32 cellular contexts compared by ENCODE assay signal in genomic region chr2:222809582-222809981, GRCh38.
"Had no signal": no experiment of that assay in that cellular context is flagged by ENCODE, and none has a peak within 500 bp of the region (broad histone marks: within the 10 kb centered on the region; RNA-seq: fewer than 3 reads in every experiment).

No MANE protein-coding gene starts in this region.

- H3K4me3 ChIP-seq: body of pancreas, cardiac muscle cell, colonic mucosa, esophagus squamous epithelium, gastroesophageal sphincter, heart right ventricle had no signal

- H3K27ac Mint-ChIP-seq: activated CD4-positive, alpha-beta memory T cell treated with anti-CD3 and anti-CD28 coated beads for 36 hours; activated CD4-positive, alpha-beta T cell treated with anti-CD3 and anti-CD28 coated beads for 36 hours; activated CD4-positive, alpha-beta T cell treated with anti-CD3 and anti-CD28 coated beads, Interleukin-2, amount 10 ng/mL, durations not matched to agents 24 days and 14 days; activated CD8-positive, alpha-beta memory T cell treated with anti-CD3 and anti-CD28 coated beads, Interleukin-2, amount 10 ng/mL, durations not matched to agents 7 days and 5 days; activated CD8-positive, alpha-beta T cell treated with anti-CD3 and anti-CD28 coated beads, Interleukin-2, amount 10 ng/mL, durations not matched to agents 7 days and 5 days; activated naive CD8-positive, alpha-beta T cell; activated T-helper 17 cell treated with anti-CD3 and anti-CD28 coated beads, Interleukin-2, amount 50 U/mL, for 72 hours; T-helper 17 cell; T-helper 2 cell treated with Interferon-gamma antibody and Interleukin-4, amounts not matched to agents 5 μg/mL and 100 μg/mL, for 36 hours had no signal

- H3K4me1 Mint-ChIP-seq: T-helper 17 cell had no signal

- H3K36me3 Mint-ChIP-seq: activated CD4-positive, alpha-beta memory T cell treated with anti-CD3 and anti-CD28 coated beads for 36 hours; activated CD8-positive, alpha-beta memory T cell treated with anti-CD3 and anti-CD28 coated beads, Interleukin-2, amount 10 ng/mL, durations not matched to agents 7 days and 5 days; activated naive CD8-positive, alpha-beta T cell had no signal

- FAIRE-seq: endometrium, endothelial cell of umbilical vein had no signal

- H3K4me1 ChIP-seq: colonic mucosa had no signal

- H3K27me3 ChIP-seq: body of pancreas, cardiac muscle cell, colonic mucosa, esophagus squamous epithelium, gastroesophageal sphincter, heart right ventricle had no signal

- ATAC-seq: activated CD4-positive, alpha-beta T cell treated with anti-CD3 and anti-CD28 coated beads for 36 hours; activated CD8-positive, alpha-beta memory T cell treated with anti-CD3 and anti-CD28 coated beads, Interleukin-2, amount 10 ng/mL, durations not matched to agents 7 days and 5 days; activated CD8-positive, alpha-beta T cell treated with anti-CD3 and anti-CD28 coated beads, Interleukin-2, amount 10 ng/mL, durations not matched to agents 7 days and 5 days; activated T-helper 17 cell treated with anti-CD3 and anti-CD28 coated beads, Interleukin-2, amount 50 U/mL, for 72 hours; body of pancreas; gastroesophageal sphincter; heart right ventricle; T-helper 17 cell had no signal

- H3K9me3 Mint-ChIP-seq: activated CD4-positive, alpha-beta memory T cell treated with anti-CD3 and anti-CD28 coated beads for 36 hours; activated CD4-positive, alpha-beta T cell treated with anti-CD3 and anti-CD28 coated beads, Interleukin-2, amount 10 ng/mL, durations not matched to agents 24 days and 14 days; activated T-helper 17 cell treated with anti-CD3 and anti-CD28 coated beads, Interleukin-2, amount 50 U/mL, for 72 hours; T-helper 2 cell treated with Interferon-gamma antibody and Interleukin-4, amounts not matched to agents 5 μg/mL and 100 μg/mL, for 36 hours had no signal

- H3K27ac ChIP-seq: body of pancreas, cardiac muscle cell, colonic mucosa, esophagus squamous epithelium, gastroesophageal sphincter, heart right ventricle had no signal

- H3K27me3 Mint-ChIP-seq: activated CD4-positive, alpha-beta T cell treated with anti-CD3 and anti-CD28 coated beads for 36 hours had no signal

- H3K9me3 ChIP-seq: body of pancreas, colonic mucosa, esophagus squamous epithelium, gastroesophageal sphincter, heart right ventricle had no signal

- H3K4me3 Mint-ChIP-seq: activated CD4-positive, alpha-beta memory T cell treated with anti-CD3 and anti-CD28 coated beads for 36 hours; activated CD4-positive, alpha-beta T cell treated with anti-CD3 and anti-CD28 coated beads for 36 hours; activated CD4-positive, alpha-beta T cell treated with anti-CD3 and anti-CD28 coated beads, Interleukin-2, amount 10 ng/mL, durations not matched to agents 24 days and 14 days; activated CD8-positive, alpha-beta memory T cell treated with anti-CD3 and anti-CD28 coated beads, Interleukin-2, amount 10 ng/mL, durations not matched to agents 7 days and 5 days; activated CD8-positive, alpha-beta T cell treated with anti-CD3 and anti-CD28 coated beads, Interleukin-2, amount 10 ng/mL, durations not matched to agents 7 days and 5 days; activated naive CD8-positive, alpha-beta T cell; activated T-helper 17 cell treated with anti-CD3 and anti-CD28 coated beads, Interleukin-2, amount 50 U/mL, for 72 hours; T-helper 17 cell; T-helper 2 cell treated with Interferon-gamma antibody and Interleukin-4, amounts not matched to agents 5 μg/mL and 100 μg/mL, for 36 hours had no signal

- H3K36me3 ChIP-seq: cardiac muscle cell, colonic mucosa, esophagus squamous epithelium, gastroesophageal sphincter, heart right ventricle had no signal

- DNase-seq: activated CD4-positive, alpha-beta memory T cell treated with anti-CD3 and anti-CD28 coated beads for 36 hours; activated CD4-positive, alpha-beta T cell treated with anti-CD3 and anti-CD28 coated beads for 36 hours; activated CD4-positive, alpha-beta T cell treated with anti-CD3 and anti-CD28 coated beads, Interleukin-2, amount 10 ng/mL, durations not matched to agents 24 days and 14 days; activated CD4-positive, CD25-positive, alpha-beta regulatory T cell; activated CD4-positive, CD25-positive, alpha-beta regulatory T cell treated with anti-CD3 and anti-CD28 coated beads, Interleukin-2, amount 50 U/mL, for 72 hours; activated CD8-positive, alpha-beta memory T cell treated with anti-CD3 and anti-CD28 coated beads, Interleukin-2, amount 10 ng/mL, durations not matched to agents 7 days and 5 days; activated CD8-positive, alpha-beta memory T cell treated with anti-CD3 and anti-CD28 coated beads, Interleukin-2, amount 50 U/mL, for 4 hours; activated CD8-positive, alpha-beta T cell treated with anti-CD3 and anti-CD28 coated beads, Interleukin-2, amount 10 ng/mL, durations not matched to agents 7 days and 5 days; activated effector memory CD4-positive, alpha-beta T cell treated with Interleukin-2 at 50 U/mL for 16 hours; activated gamma-delta T cell treated with Interleukin-2 at 50 U/mL for 16 hours; activated naive CD4-positive, alpha-beta T cell treated with anti-CD3 and anti-CD28 coated beads, Interleukin-2, amount 50 U/mL, for 16 hours; activated naive CD4-positive, alpha-beta T cell treated with Interleukin-2 at 50 U/mL for 16 hours; activated T-cell treated with anti-CD3 and anti-CD28 coated beads, Interleukin-2, amount 50 U/mL, for 1 hour; amniotic stem cell; aorta; body of pancreas; central memory CD4-positive, alpha-beta T cell; cerebellar nuclear complex; colonic mucosa; effector CD8-positive, alpha-beta T cell; esophagus squamous epithelium; heart right ventricle; T-helper 1 cell; T-helper 17 cell; T1000 had no signal
